In genomic region chr2:195564625-195565135, GRCh38 we compare ENCODE assay signal across 8 cellular contexts.
DNase-seq lines count a peak whose midpoint lies in the region; ATAC-seq, FAIRE-seq and TF ChIP-seq lines count a peak whose summit lies in the region.
"Not testable (repeated sequence)": the region's sequence is repeated elsewhere in the genome, so short reads cannot be mapped to it uniquely, and the experiment has no call there.

No MANE protein-coding gene starts in this region.

- TF ChIP-seq RAD21 in A549 (conservative IDR thresholded peaks at IDR 0.05 in 1 of 2, IDR thresholded peaks at IDR 0.05 in 1 of 2); SK-N-SH (IDR thresholded peaks at IDR 0.05; ENCODE audit: low read length): not testable (repeated sequence)

- not testable (repeated sequence) for H4K20me1 ChIP-seq in SK-N-SH (ENCODE audit: insufficient read depth)

- intact Hi-C loops in activated CD4-positive, alpha-beta memory T cell treated with anti-CD3 and anti-CD28 coated beads for 36 hours (cut with micrococcal nuclease): loop anchor here (1.0 to 10.0 kb wide), 9 partner anchors 12 to 696 kb away; partner anchors contain the start of gene DNAH7
- intact Hi-C loops in activated T-helper 2 cell treated with anti-CD3 and anti-CD28 coated beads, Interferon-gamma antibody, Interleukin-2, Interleukin-4, amounts not matched to agents 10 μg/mL and 5 μg/mL and 100 μg/mL, durations not matched to agents 14 hours and 24 hours and 36 hours (cut with micrococcal nuclease): loop anchor here (1.0 to 5.0 kb wide), 8 partner anchors 12 to 598 kb away; no protein-coding TSS in a partner anchor
- intact Hi-C loops in MCF 10A (cut with micrococcal nuclease): loop anchor here (1.0 kb wide), 1 partner anchor 92 kb away; no protein-coding TSS in a partner anchor
- intact Hi-C loops in left lung (cut with DNase I): not testable (repeated sequence)

- DNase-seq in A549 (ENCODE audit: low read depth in 1 of 2, low spot score in 1 of 2); HFFc6; SK-N-SH; activated T-helper 2 cell treated with anti-CD3 and anti-CD28 coated beads, Interferon-gamma antibody, Interleukin-2, Interleukin-4, amounts not matched to agents 10 μg/mL and 5 μg/mL and 100 μg/mL, durations not matched to agents 14 hours and 24 hours and 36 hours (ENCODE audit: low spot score); MCF 10A (ENCODE audit: unreplicated experiment); left lung: not testable (repeated sequence)
- peak; percentile 34 for DNase-seq in activated CD4-positive, alpha-beta memory T cell treated with anti-CD3 and anti-CD28 coated beads for 36 hours

- POLR2A ChIA-PET in A549 (lab: Yijun Ruan, JAX): interaction anchor here (1.4 kb wide), 1 partner anchor 92 kb away, joined by 6 read pairs; the partner anchor contains the start of gene SLC39A10
- POLR2A ChIA-PET in SK-N-SH (lab: Yijun Ruan, JAX): not testable (repeated sequence)
- POLR2A ChIA-PET in activated CD4-positive, alpha-beta memory T cell treated with anti-CD3 and anti-CD28 coated beads for 36 hours (lab: Charles Lee): interaction anchor here (1.0 to 7.4 kb wide), 5 partner anchors 20 to 98 kb away, joined by 3 to 144 read pairs (median 5); partner anchors contain the start of gene SLC39A10
- POLR2A ChIA-PET in MCF 10A (lab: Yijun Ruan, JAX): interaction anchor here (0.6 to 3.3 kb wide), 9 partner anchors 12 to 245 kb away, joined by 3 to 22 read pairs (median 3); partner anchors contain the start of gene SLC39A10

- CTCF ChIA-PET in A549 (lab: Yijun Ruan, JAX): interaction anchor here (0.9 to 1.3 kb wide), 2 partner anchors 9 to 58 kb away, joined by 3 read pairs; no protein-coding TSS in a partner anchor
- CTCF ChIA-PET in SK-N-SH (lab: Yijun Ruan, JAX): not testable (repeated sequence)
- CTCF ChIA-PET in activated CD4-positive, alpha-beta memory T cell treated with anti-CD3 and anti-CD28 coated beads for 36 hours (lab: Charles Lee): interaction anchor here (1.0 to 2.4 kb wide), 6 partner anchors 11 to 98 kb away, joined by 3 to 10 read pairs (median 4); no protein-coding TSS in a partner anchor
- CTCF ChIA-PET in MCF 10A (lab: Yijun Ruan, JAX): interaction anchor here (0.5 to 1.5 kb wide), 10 partner anchors 65 to 722 kb away, joined by 3 to 5 read pairs (median 3); partner anchors contain the start of gene SLC39A10

- H3K36me3 ChIP-seq in SK-N-SH (replicated peaks in 1 of 2; ENCODE audit: control insufficient read depth in 1 of 2, insufficient read depth in 2 of 2, low read length in 1 of 2); left lung: not testable (repeated sequence)

- peak overlapping the region; percentile 74 to 86; a peak in 5 of 6 replicates for H3K27ac ChIP-seq in A549
- peak overlapping the region in 1 of 2 experiments; percentile 89; a peak in 2 of 4 replicates for H3K27ac ChIP-seq in SK-N-SH (ENCODE audit: low read depth in 2 of 2, low read length in 1 of 2)
- peak overlapping the region; percentile 20 to 51 for H3K27ac ChIP-seq in left lung
- H3K27ac ChIP-seq in skin epidermis: peak overlapping the region in 14 of 21 experiments; percentile 7 to 88 (median 72)

- H3F3A ChIP-seq in SK-N-SH (replicated peaks; ENCODE audit: insufficient read depth): peaks cover 29% of the 10 kb centered on the region

- FAIRE-seq in A549 (lab: Jason Lieb, UNC): not testable (repeated sequence)

- H3K9me3 ChIP-seq in A549, SK-N-SH, left lung: not testable (repeated sequence)

- not testable (repeated sequence) for TF ChIP-seq CTCF in A549 (IDR thresholded peaks at IDR 0.05); HFFc6 (IDR thresholded peaks at IDR 0.05); SK-N-SH (IDR thresholded peaks at IDR 0.05); MCF 10A (IDR thresholded peaks at IDR 0.05; ENCODE audit: unreplicated experiment); left lung (IDR thresholded peaks at IDR 0.05)

- not testable (repeated sequence) for BruUV-seq in MCF 10A (replicated peaks; lab: Mats Ljungman, UMichigan)

- not testable (repeated sequence) for TF ChIP-seq POLR2A in A549 (IDR thresholded peaks at IDR 0.05; ENCODE audit: low read length)

- peak overlapping the region; percentile 56; the same call in 1 of the 2 replicates for H2AFZ ChIP-seq in SK-N-SH (ENCODE audit: low read depth)

- peaks cover 68% of the 10 kb centered on the region for H3K4me1 ChIP-seq in A549
- H3K4me1 ChIP-seq in SK-N-SH (ENCODE audit: control insufficient read depth in 1 of 2, insufficient read depth in 2 of 2, low read depth in 1 of 2, low read length in 1 of 2): peaks cover 0 to 34% of the 10 kb centered on the region in 2 experiments; a peak in 3 of 4 replicates
- H3K4me1 ChIP-seq in left lung: peaks cover 4 to 26% of the 10 kb centered on the region in 2 donors

- H3K4me1 Mint-ChIP-seq in HFFc6 (ENCODE audit: low read depth) (peaks cover 44% of the 10 kb centered on the region), MCF 10A (ENCODE audit: insufficient read depth, unreplicated experiment) (peaks cover 19% of the 10 kb centered on the region)
- H3K4me1 Mint-ChIP-seq in activated CD4-positive, alpha-beta memory T cell treated with anti-CD3 and anti-CD28 coated beads for 36 hours (ENCODE audit: low read depth): peaks cover 60% of the 10 kb centered on the region
- peaks cover 42% of the 10 kb centered on the region for H3K4me1 Mint-ChIP-seq in activated T-helper 2 cell treated with anti-CD3 and anti-CD28 coated beads, Interferon-gamma antibody, Interleukin-2, Interleukin-4, amounts not matched to agents 10 μg/mL and 5 μg/mL and 100 μg/mL, durations not matched to agents 14 hours and 24 hours and 36 hours (ENCODE audit: low read depth)

- peak overlapping the region; percentile 73 for H3K27ac Mint-ChIP-seq in HFFc6
- H3K27ac Mint-ChIP-seq in activated CD4-positive, alpha-beta memory T cell treated with anti-CD3 and anti-CD28 coated beads for 36 hours: peak overlapping the region; percentile 94
- peak overlapping the region; percentile 79 for H3K27ac Mint-ChIP-seq in activated T-helper 2 cell treated with anti-CD3 and anti-CD28 coated beads, Interferon-gamma antibody, Interleukin-2, Interleukin-4, amounts not matched to agents 10 μg/mL and 5 μg/mL and 100 μg/mL, durations not matched to agents 14 hours and 24 hours and 36 hours
- peak overlapping the region; percentile 63 for H3K27ac Mint-ChIP-seq in MCF 10A (ENCODE audit: low read depth, unreplicated experiment)

- not testable (repeated sequence) for H3K4me3 ChIP-seq in A549; SK-N-SH (ENCODE audit: low read depth in 2 of 2, low read length in 1 of 2); left lung; skin epidermis

- not testable (repeated sequence) for H3K4me3 Mint-ChIP-seq in HFFc6; activated T-helper 2 cell treated with anti-CD3 and anti-CD28 coated beads, Interferon-gamma antibody, Interleukin-2, Interleukin-4, amounts not matched to agents 10 μg/mL and 5 μg/mL and 100 μg/mL, durations not matched to agents 14 hours and 24 hours and 36 hours (ENCODE audit: low read depth); MCF 10A (ENCODE audit: unreplicated experiment)
- peak overlapping the region; percentile 35 for H3K4me3 Mint-ChIP-seq in activated CD4-positive, alpha-beta memory T cell treated with anti-CD3 and anti-CD28 coated beads for 36 hours

- not testable (repeated sequence) for H3K9me2 ChIP-seq in SK-N-SH

- WGBS in A549 (ENCODE audit: missing lambda C conversion rate): 63% methylated on average over 8 of the region's 8 CpGs
- WGBS in SK-N-SH (ENCODE audit: low lambda C conversion rate): 85% methylated on average over 8 of the region's 8 CpGs

- not testable (repeated sequence) for H3K36me3 Mint-ChIP-seq in HFFc6 (ENCODE audit: low read depth); activated T-helper 2 cell treated with anti-CD3 and anti-CD28 coated beads, Interferon-gamma antibody, Interleukin-2, Interleukin-4, amounts not matched to agents 10 μg/mL and 5 μg/mL and 100 μg/mL, durations not matched to agents 14 hours and 24 hours and 36 hours (ENCODE audit: low read depth); MCF 10A (ENCODE audit: insufficient read depth, unreplicated experiment)
- peaks cover 11% of the 10 kb centered on the region for H3K36me3 Mint-ChIP-seq in activated CD4-positive, alpha-beta memory T cell treated with anti-CD3 and anti-CD28 coated beads for 36 hours

- not testable (repeated sequence) for H3K27me3 ChIP-seq in SK-N-SH (ENCODE audit: insufficient read depth); left lung

- not testable (repeated sequence) for H3K79me2 ChIP-seq in SK-N-SH (ENCODE audit: insufficient read depth)

- not testable (repeated sequence) for ATAC-seq in A549, left lung

- not testable (repeated sequence) for H3K9ac ChIP-seq in SK-N-SH

- not testable (repeated sequence) for TF ChIP-seq EP300 in A549 (IDR thresholded peaks at IDR 0.05); SK-N-SH (IDR thresholded peaks at IDR 0.05; ENCODE audit: borderline replicate concordance in 1 of 2, low read depth in 1 of 2, low read length in 1 of 2)

- not testable (repeated sequence) for H3K27me3 Mint-ChIP-seq in HFFc6 (ENCODE audit: insufficient read depth); activated CD4-positive, alpha-beta memory T cell treated with anti-CD3 and anti-CD28 coated beads for 36 hours; activated T-helper 2 cell treated with anti-CD3 and anti-CD28 coated beads, Interferon-gamma antibody, Interleukin-2, Interleukin-4, amounts not matched to agents 10 μg/mL and 5 μg/mL and 100 μg/mL, durations not matched to agents 14 hours and 24 hours and 36 hours (ENCODE audit: low read depth); MCF 10A (ENCODE audit: insufficient read depth, unreplicated experiment)

- H3K4me2 ChIP-seq in A549 (peak overlapping the region; percentile 76), SK-N-SH (peak overlapping the region; percentile 66; the same call in 1 of the 2 replicates)

- H3K9me3 Mint-ChIP-seq in HFFc6; activated CD4-positive, alpha-beta memory T cell treated with anti-CD3 and anti-CD28 coated beads for 36 hours; activated T-helper 2 cell treated with anti-CD3 and anti-CD28 coated beads, Interferon-gamma antibody, Interleukin-2, Interleukin-4, amounts not matched to agents 10 μg/mL and 5 μg/mL and 100 μg/mL, durations not matched to agents 14 hours and 24 hours and 36 hours; MCF 10A (ENCODE audit: unreplicated experiment): not testable (repeated sequence)
